Comparison of ENCODE assay signal across 10 cellular contexts in the genomic region with DNA sequence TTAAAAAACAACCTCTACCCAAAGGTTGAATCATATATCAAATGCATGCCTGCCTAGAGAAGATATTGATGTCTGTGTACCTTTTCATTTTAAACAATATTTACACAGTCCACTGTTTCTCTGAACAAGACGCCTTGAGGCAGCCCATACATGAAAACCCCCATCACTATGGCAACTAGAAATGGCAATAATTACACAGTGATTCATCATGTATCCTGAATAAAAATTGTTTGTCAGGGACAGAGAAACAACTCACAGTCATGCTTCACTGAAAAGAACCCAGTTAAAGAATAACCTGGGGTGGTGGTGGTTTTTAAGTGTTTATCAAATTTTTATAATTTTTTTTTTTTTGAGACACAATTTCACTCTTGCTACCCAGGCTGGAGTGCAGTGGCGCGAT. TPM values are rescaled to one million over a fixed set of nuclear protein-coding genes. Genes with fewer than 3 reads are reported as not detected.
DNase-seq lines count a peak whose midpoint lies in the region; ATAC-seq, FAIRE-seq and TF ChIP-seq lines count a peak whose summit lies in the region.
"Had no signal": no experiment of that assay in that cellular context is flagged by ENCODE, and none has a peak within 500 bp of the region (broad histone marks: within the 10 kb centered on the region; RNA-seq: fewer than 3 reads in every experiment).

No MANE protein-coding gene starts in this region.

- POLR2A ChIA-PET in activated CD4-positive, alpha-beta T cell treated with anti-CD3 and anti-CD28 coated beads for 36 hours (lab: Charles Lee) = interaction anchor here (0.6 kb wide), 1 partner anchor 34 kb away, joined by 4 read pairs; no protein-coding TSS in a partner anchor

- WGBS in ovary, 3 donors = 89 to 94% (median 91%) methylated on average over 3 of the region's 3 CpGs

- intact Hi-C loops in activated CD4-positive, alpha-beta T cell treated with anti-CD3 and anti-CD28 coated beads for 36 hours (cut with DNase I, micrococcal nuclease) = loop anchor here in 1 of 2 experiments (1.0 kb wide), 1 partner anchor 15 kb away; no protein-coding TSS in a partner anchor
- intact Hi-C loops in ovary (cut with DNase I) = no loop called here
- intact Hi-C loops in posterior vena cava (cut with DNase I) = no loop called here

- H3K27ac ChIP-seq in ovary = no peak overlapping the region

- no peaks in the 10 kb centered on the region for H3K4me1 ChIP-seq in ovary (ENCODE audit: insufficient read depth)

- H3K4me1 Mint-ChIP-seq in activated CD4-positive, alpha-beta T cell treated with anti-CD3 and anti-CD28 coated beads for 36 hours = peaks cover 29% of the 10 kb centered on the region

- TF ChIP-seq POLR2A in ovary (IDR thresholded peaks at IDR 0.05) = no peak

- ATAC-seq in activated CD4-positive, alpha-beta T cell treated with anti-CD3 and anti-CD28 coated beads for 36 hours = peak; percentile 16
- ATAC-seq: right cardiac atrium had no signal

- H3K27me3 ChIP-seq in ovary = no peaks in the 10 kb centered on the region

- peaks cover 3% of the 10 kb centered on the region for H3K27me3 Mint-ChIP-seq in activated CD4-positive, alpha-beta T cell treated with anti-CD3 and anti-CD28 coated beads for 36 hours
- H3K27me3 Mint-ChIP-seq: brain had no signal

- H3K9me3 Mint-ChIP-seq in activated CD4-positive, alpha-beta T cell treated with anti-CD3 and anti-CD28 coated beads for 36 hours (ENCODE audit: low read depth) = no peaks in the 10 kb centered on the region

- no peak for TF ChIP-seq EP300 in ovary (IDR thresholded peaks at IDR 0.05)

- H3K36me3 Mint-ChIP-seq in activated CD4-positive, alpha-beta T cell treated with anti-CD3 and anti-CD28 coated beads for 36 hours (ENCODE audit: low read depth) = no peaks in the 10 kb centered on the region

- no peak overlapping the region for H3K4me3 Mint-ChIP-seq in activated CD4-positive, alpha-beta T cell treated with anti-CD3 and anti-CD28 coated beads for 36 hours
- H3K4me3 Mint-ChIP-seq: brain had no signal

- H3K36me3 ChIP-seq in ovary = no peaks in the 10 kb centered on the region

- no peak for DNase-seq in activated CD4-positive, alpha-beta T cell treated with anti-CD3 and anti-CD28 coated beads for 36 hours
- DNase-seq in activated CD4-positive, alpha-beta T cell treated with anti-CD3 and anti-CD28 coated beads for 4 hours = no peak
- DNase-seq in NCI-H2227 treated with DMSO at 0.1 percent for 48 hours (lab: John Stamatoyannopoulos, UW) (peak; percentile 32), cardiac fibroblast (ENCODE audit: low read depth in 2 of 2) (peak; percentile 14 to 74), urothelium cell line (ENCODE audit: low spot score) (peak; percentile 60), ovary (no peak), nucleus accumbens (lab: John Stamatoyannopoulos, UW) (no peak), posterior vena cava (ENCODE audit: low spot score) (no peak)
- DNase-seq: right cardiac atrium had no signal

- CTCF ChIA-PET in activated CD4-positive, alpha-beta T cell treated with anti-CD3 and anti-CD28 coated beads for 36 hours (lab: Charles Lee) = no interaction called here

- no peak for TF ChIP-seq CTCF in cardiac fibroblast (IDR thresholded peaks at IDR 0.05; ENCODE audit: low read depth, low read length)
- TF ChIP-seq CTCF in ovary (IDR thresholded peaks at IDR 0.05) = no peak

- no peak overlapping the region for H3K4me3 ChIP-seq in cardiac fibroblast (replicated peaks in 1 of 2; ENCODE audit: low read depth in 2 of 2, low read length in 2 of 2)
- no peak overlapping the region for H3K4me3 ChIP-seq in ovary

- no peaks in the 10 kb centered on the region for H3K9me3 ChIP-seq in ovary

- FAIRE-seq in urothelium cell line (lab: Jason Lieb, UNC) = no peak

- no peak overlapping the region for H3K27ac Mint-ChIP-seq in activated CD4-positive, alpha-beta T cell treated with anti-CD3 and anti-CD28 coated beads for 36 hours

RNA-seq across cellular contexts. Expression of a gene that starts 19.7 kb away (rescaled TPM):
- total RNA-seq in activated CD4-positive, alpha-beta T cell treated with anti-CD3 and anti-CD28 coated beads for 36 hours = 1 to 10 TPM; 6.6 to 7.0 TPM
- total RNA-seq in ovary (10 to 100 TPM in 6 of 7 donors, 1 to 10 TPM in 1; 8.3 to 17.5 (median 11.3) TPM), posterior vena cava (1 to 10 TPM; 2.7 to 4.0 TPM)
- 10 to 100 TPM in 1 of 2 donors, 1 to 10 TPM in 1; 9.5 to 11.2 TPM for polyA plus RNA-seq in ovary

Comparison
In these comparisons a context has a peak if more than half of its experiments do, and no peak if none do; other contexts are left out.
1. DNase-seq: peak in NCI-H2227 treated with DMSO at 0.1 percent for 48 hours (single experiment), cardiac fibroblast (2 of 2) and urothelium cell line (single experiment); none in activated CD4-positive, alpha-beta T cell treated with anti-CD3 and anti-CD28 coated beads for 36 hours (single experiment), activated CD4-positive, alpha-beta T cell treated with anti-CD3 and anti-CD28 coated beads for 4 hours (0 of 2), ovary (0 of 5), nucleus accumbens (0 of 56) and posterior vena cava (single experiment).